Comparison of ENCODE assay signal across 15 cellular contexts in genomic region chr14:53330441-53330840, GRCh38.
"Had no signal": no experiment of that assay in that cellular context is flagged by ENCODE, and none has a peak within 500 bp of the region (broad histone marks: within the 10 kb centered on the region; RNA-seq: fewer than 3 reads in every experiment).

No MANE protein-coding gene starts in this region.

- H3K4me1 ChIP-seq: left lung, thyroid gland had no signal

- DNase-seq: activated CD4-positive, alpha-beta memory T cell treated with anti-CD3 and anti-CD28 coated beads, Interleukin-2, amount 10 ng/mL, durations not matched to agents 7 days and 5 days; activated CD4-positive, alpha-beta T cell treated with anti-CD3 and anti-CD28 coated beads for 4 hours; activated gamma-delta T cell; activated naive CD8-positive, alpha-beta T cell treated with anti-CD3 and anti-CD28 coated beads, Interleukin-2, amount 10 ng/mL, durations not matched to agents 7 days and 5 days; activated T-cell treated with anti-CD3 and anti-CD28 coated beads, Interleukin-2, amount 50 U/mL, for 48 hours; cerebellar nuclear complex; hippocampal formation; kidney; left lung; natural killer cell; stimulated activated CD4-positive, alpha-beta T cell treated with anti-CD3 and anti-CD28 coated beads, Interleukin-15, amount 100 ng/mL, for 24 hours; stimulated activated CD4-positive, alpha-beta T cell treated with anti-CD3 and anti-CD28 coated beads, Interleukin-4, amount 100 ng/mL, for 1 hour; stimulated activated naive B cell treated with anti-CD40 and anti-IgM and Interleukin-4, amounts not matched to agents 10 μg/mL and 1 μg/mL and 100 μg/mL, for 72 hours; thyroid gland had no signal

- H3K27me3 ChIP-seq: left lung, thyroid gland had no signal

- H3K27ac ChIP-seq: left lung, skin epidermis, thyroid gland had no signal

- ATAC-seq: left lung; natural killer cell; stimulated activated naive B cell treated with anti-CD40 and anti-IgM and Interleukin-4, amounts not matched to agents 10 μg/mL and 1 μg/mL and 100 μg/mL, for 72 hours had no signal

- H3K4me3 ChIP-seq: left lung, skin epidermis, thyroid gland had no signal

- H3K36me3 ChIP-seq: left lung, thyroid gland had no signal

- H3K9me3 ChIP-seq: left lung, thyroid gland had no signal
